10 cellular contexts compared by ENCODE assay signal in genomic region chr18:63141777-63142176, GRCh38.
DNase-seq lines count a peak whose midpoint lies in the region; ATAC-seq and TF ChIP-seq lines count a peak whose summit lies in the region.
"Had no signal": no experiment of that assay in that cellular context is flagged by ENCODE, and none has a peak within 500 bp of the region (broad histone marks: within the 10 kb centered on the region; RNA-seq: fewer than 3 reads in every experiment).

No MANE protein-coding gene starts in this region.

- peak; percentile 52 for TF ChIP-seq POLR2A in GM19193 (IDR thresholded peaks at IDR 0.05; ENCODE audit: extremely low read depth, insufficient read depth, insufficient read length)

- no peaks in the 10 kb centered on the region for H3K9me3 ChIP-seq in PC-9 (ENCODE audit: insufficient read depth, low read depth)
- H3K9me3 ChIP-seq: SJCRH30 had no signal

- CTCF ChIA-PET in PC-9 (lab: Charles Lee), result no interaction called here

- peak; percentile 59 for ATAC-seq in HG02885 (IDR thresholded peaks at IDR 0.05; ENCODE audit: poor library complexity, unreplicated experiment)
- ATAC-seq: activated naive CD4-positive, alpha-beta T cell treated with anti-CD3 and anti-CD28 coated beads, Interleukin-2, amount 50 U/mL, for 72 hours had no signal

- no peak overlapping the region for H3K4me3 ChIP-seq in PC-9
- H3K4me3 ChIP-seq: SJCRH30 had no signal

- no peak overlapping the region for H2AFZ ChIP-seq in PC-9

- H3F3A ChIP-seq in PC-9 (ENCODE audit: insufficient read depth, low read depth), result no peaks in the 10 kb centered on the region

- no peaks in the 10 kb centered on the region for H4K20me1 ChIP-seq in PC-9 (ENCODE audit: insufficient read depth)

- H3K4me1 ChIP-seq in PC-9 (replicated peaks; ENCODE audit: insufficient read depth), result no peaks in the 10 kb centered on the region

- intact Hi-C loops in PC-9 (cut with micrococcal nuclease; ENCODE audit: unreplicated experiment), result loop anchor here (2.0 kb wide), 1 partner anchor 63 kb away; no protein-coding TSS in a partner anchor

- no peaks in the 10 kb centered on the region for H3K27me3 ChIP-seq in PC-9 (ENCODE audit: insufficient read depth, low read depth)
- H3K27me3 ChIP-seq: SJCRH30 had no signal

- POLR2A ChIA-PET in PC-9 (lab: Charles Lee; ENCODE audit: unreplicated experiment), result no interaction called here

- no peak overlapping the region for H3K27ac ChIP-seq in PC-9
- no peak overlapping the region for H3K27ac ChIP-seq in substantia nigra (ENCODE audit: low read depth, low read length, poor library complexity, severe bottlenecking)
- H3K27ac ChIP-seq in caudate nucleus (ENCODE audit: low read depth, low read length), result no peak overlapping the region
- H3K27ac ChIP-seq: SJCRH30 had no signal

- DNase-seq in CD1c-positive myeloid dendritic cell (ENCODE audit: extremely low spot score), result peak; percentile 71
- DNase-seq in NOMO-1 treated with dmso at 0.1 percent for 144 hours (lab: John Stamatoyannopoulos, UW; ENCODE audit: unreplicated experiment), result peak; percentile 68
- DNase-seq in PC-9, result no peak
- no peak for DNase-seq in substantia nigra (lab: John Stamatoyannopoulos, UW)
- no peak for DNase-seq in HUDEP-2 (lab: John Stamatoyannopoulos, UW; ENCODE audit: unreplicated experiment in 76 of 76)
- no peak for DNase-seq in caudate nucleus (lab: John Stamatoyannopoulos, UW)

- H3K79me2 ChIP-seq in PC-9 (ENCODE audit: low read depth), result no peaks in the 10 kb centered on the region

- no peaks in the 10 kb centered on the region for H3K36me3 ChIP-seq in PC-9 (ENCODE audit: low read depth)
- H3K36me3 ChIP-seq: SJCRH30 had no signal

- H3K9me2 ChIP-seq in PC-9 (ENCODE audit: insufficient read depth), result no peaks in the 10 kb centered on the region

- H3K4me2 ChIP-seq in PC-9, result no peak overlapping the region

- TF ChIP-seq CTCF in PC-9 (conservative IDR thresholded peaks at IDR 0.05), result no peak

- no TSS peak for BruUV-seq in PC-9 (replicated peaks; lab: Mats Ljungman, UMichigan)

Comparison
In these comparisons a context has a peak if more than half of its experiments do, and no peak if none do; other contexts are left out.
1. DNase-seq: peak in CD1c-positive myeloid dendritic cell (single experiment) and NOMO-1 treated with dmso at 0.1 percent for 144 hours (single experiment); none in PC-9 (0 of 2), substantia nigra (0 of 49), HUDEP-2 (0 of 76) and caudate nucleus (0 of 61).